Comparison of ENCODE assay signal across 9 cellular contexts in the genomic region with DNA sequence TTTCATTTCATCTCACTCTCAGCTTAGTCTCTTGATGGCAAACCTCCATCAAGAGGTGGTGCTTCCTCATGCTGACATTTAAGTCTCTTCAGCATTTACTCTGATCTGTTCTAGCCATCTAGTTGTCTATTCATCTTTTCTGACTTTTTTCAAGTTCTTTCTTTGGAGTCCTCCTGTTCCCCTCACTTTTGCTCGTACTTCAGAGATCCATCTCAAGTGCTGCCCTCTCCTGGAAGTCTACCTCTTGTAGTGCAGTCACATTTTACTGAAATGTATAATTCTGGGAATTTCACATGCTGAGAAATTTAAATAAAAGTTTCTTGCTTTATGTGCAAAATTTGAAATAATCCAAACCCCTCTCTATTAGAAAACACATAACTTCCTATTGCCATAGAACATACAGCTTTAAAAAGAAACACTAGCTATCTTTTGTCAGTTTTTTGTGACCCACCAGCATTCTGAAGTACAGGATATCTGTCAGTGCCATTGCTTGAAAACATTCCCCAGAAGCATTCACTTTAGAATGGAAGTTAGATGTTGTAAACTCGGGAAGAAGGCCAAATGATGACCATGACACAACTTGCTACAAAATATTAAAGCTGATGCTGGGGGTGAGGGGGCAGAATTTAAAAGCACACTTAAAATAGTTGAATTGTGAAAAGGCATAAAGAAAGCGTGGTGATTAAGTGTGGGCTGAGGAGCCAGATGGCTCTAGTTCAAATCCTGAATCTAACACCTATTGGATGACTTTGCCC. TPM values are rescaled to one million over a fixed set of nuclear protein-coding genes. Genes with fewer than 3 reads are reported as not detected.
DNase-seq lines count a peak whose midpoint lies in the region; ATAC-seq, FAIRE-seq and TF ChIP-seq lines count a peak whose summit lies in the region.
"Had no signal": no experiment of that assay in that cellular context is flagged by ENCODE, and none has a peak within 500 bp of the region (broad histone marks: within the 10 kb centered on the region; RNA-seq: fewer than 3 reads in every experiment).

No MANE protein-coding gene starts in this region.

- peaks cover 94% of the 10 kb centered on the region for H4K20me1 ChIP-seq in OCI-LY3 (ENCODE audit: insufficient read depth, low read length)

- H3K9ac ChIP-seq in OCI-LY3 (ENCODE audit: low read length): no peak overlapping the region

- H3K4me1 ChIP-seq in OCI-LY3 (ENCODE audit: low read length): peaks cover 50% of the 10 kb centered on the region
- peaks cover 4% of the 10 kb centered on the region for H3K4me1 ChIP-seq in ovary (ENCODE audit: insufficient read depth)

- H3K27ac ChIP-seq in OCI-LY3 (ENCODE audit: low read length): no peak overlapping the region
- H3K27ac ChIP-seq in ovary: no peak overlapping the region
- no peak overlapping the region for H3K27ac ChIP-seq in coronary artery
- H3K27ac ChIP-seq: thoracic aorta had no signal

- no peaks in the 10 kb centered on the region for H3K27me3 ChIP-seq in OCI-LY3 (ENCODE audit: low read depth, low read length)
- no peaks in the 10 kb centered on the region for H3K27me3 ChIP-seq in ovary

- in situ Hi-C loops in ACHN (cut with HindIII; ENCODE audit: low pct_ligation_motif_present, low pct_unique_long_range_greater_than_20kb, low sequenced_read_pairs): no loop called here

- peak; percentile 58 for TF ChIP-seq CTCF in OCI-LY3 (IDR thresholded peaks at IDR 0.05; ENCODE audit: low read depth, low read length)
- peak; percentile 60 for TF ChIP-seq CTCF in fibroblast of villous mesenchyme (IDR thresholded peaks at IDR 0.05; ENCODE audit: insufficient read depth, low read depth, low read length)
- no peak for TF ChIP-seq CTCF in ovary (IDR thresholded peaks at IDR 0.05)
- no peak for TF ChIP-seq CTCF in coronary artery (IDR thresholded peaks at IDR 0.05)

- peaks cover 95% of the 10 kb centered on the region for H3K79me2 ChIP-seq in OCI-LY3 (ENCODE audit: low read length)

- WGBS in ovary, 3 donors: 57 to 65% (median 59%) methylated on average over 3 of the region's 3 CpGs

- H3K4me2 ChIP-seq in OCI-LY3 (ENCODE audit: low read length): no peak overlapping the region

- intact Hi-C loops in ovary (cut with DNase I): no loop called here

- no peak for TF ChIP-seq EP300 in ovary (IDR thresholded peaks at IDR 0.05)

- DNase-seq in ACHN (peak; percentile 35), fibroblast of villous mesenchyme (ENCODE audit: low read depth) (peak; percentile 57), ovary (no peak), coronary artery (ENCODE audit: low spot score) (no peak)
- no peak for DNase-seq in stimulated activated CD8-positive, alpha-beta memory T cell treated with anti-CD3 and anti-CD28 coated beads, Interleukin-4, amount 100 ng/mL, for 48 hours

- H3K36me3 ChIP-seq in OCI-LY3 (replicated peaks; ENCODE audit: low read depth, low read length) (no peaks in the 10 kb centered on the region), ovary (no peaks in the 10 kb centered on the region)
- H3K36me3 ChIP-seq: thoracic aorta had no signal

- H3K9me3 ChIP-seq in OCI-LY3 (ENCODE audit: insufficient read depth, low read length): no peaks in the 10 kb centered on the region
- H3K9me3 ChIP-seq in ovary: no peaks in the 10 kb centered on the region
- H3K9me3 ChIP-seq: thoracic aorta had no signal

- TF ChIP-seq POLR2A in ovary (IDR thresholded peaks at IDR 0.05): no peak

- FAIRE-seq in G401.6 (lab: Jason Lieb, UNC): peak; percentile 96

- no peak overlapping the region for H3K4me3 ChIP-seq in OCI-LY3 (ENCODE audit: low read length)
- no peak overlapping the region for H3K4me3 ChIP-seq in fibroblast of villous mesenchyme (ENCODE audit: low read depth, low read length)
- H3K4me3 ChIP-seq in ovary: no peak overlapping the region
- no peak overlapping the region for H3K4me3 ChIP-seq in coronary artery
- H3K4me3 ChIP-seq: thoracic aorta had no signal

- ATAC-seq in GM19328 (IDR thresholded peaks at IDR 0.05; ENCODE audit: unreplicated experiment): no peak

- H2AFZ ChIP-seq in OCI-LY3 (ENCODE audit: low read depth, low read length): no peak overlapping the region

RNA-seq across cellular contexts. Expression of gene RLF, which starts 21.9 kb away (rescaled TPM):
- total RNA-seq in fibroblast of villous mesenchyme (20.3 and 26.3 TPM in 2 replicates), ovary (10 to 100 TPM; 16.5 to 29.3 (median 19.1) TPM)
- 1 to 10 TPM; 6.9 to 8.7 TPM for polyA plus RNA-seq in ovary

Comparison
In these comparisons a context has a peak if more than half of its experiments do, and no peak if none do; other contexts are left out.
1. DNase-seq: peak in ACHN (single experiment) and fibroblast of villous mesenchyme (single experiment); none in stimulated activated CD8-positive, alpha-beta memory T cell treated with anti-CD3 and anti-CD28 coated beads, Interleukin-4, amount 100 ng/mL, for 48 hours (single experiment), ovary (0 of 5) and coronary artery (single experiment).
2. CTCF ChIP-seq: peak in OCI-LY3 (single experiment) and fibroblast of villous mesenchyme (single experiment); none in ovary (0 of 3) and coronary artery (single experiment).